ENCODE assay signal across 15 cellular contexts in genomic region chr15:72167445-72167844, GRCh38. TPM values are rescaled to one million over a fixed set of nuclear protein-coding genes. Genes with fewer than 3 reads are reported as not detected.
DNase-seq lines count a peak whose midpoint lies in the region; ATAC-seq and TF ChIP-seq lines count a peak whose summit lies in the region.
"Had no signal": no experiment of that assay in that cellular context is flagged by ENCODE, and none has a peak within 500 bp of the region (broad histone marks: within the 10 kb centered on the region; RNA-seq: fewer than 3 reads in every experiment).

No MANE protein-coding gene starts in this region.

- no peak for DNase-seq in activated CD8-positive, alpha-beta T cell treated with anti-CD3 and anti-CD28 coated beads, Interleukin-2, amount 10 ng/mL, durations not matched to agents 7 days and 5 days
- DNase-seq in activated CD8-positive, alpha-beta T cell treated with anti-CD3 and anti-CD28 coated beads for 36 hours: no peak
- DNase-seq in MCF 10A (ENCODE audit: unreplicated experiment) (no peak), mesothelial cell of epicardium (ENCODE audit: low spot score in 2 of 2, unreplicated experiment in 2 of 2) (no peak), substantia nigra (lab: John Stamatoyannopoulos, UW) (no peak), GM20000 (ENCODE audit: low spot score) (no peak)
- DNase-seq in stimulated activated CD8-positive, alpha-beta memory T cell treated with anti-CD3 and anti-CD28 coated beads, Interleukin-4, amount 100 ng/mL, for 48 hours: no peak
- DNase-seq: Calu3, DMS 273 treated with DMSO at 0.1 percent for 48 hours, GM23248 had no signal

- CTCF ChIA-PET in activated CD8-positive, alpha-beta T cell treated with anti-CD3 and anti-CD28 coated beads, Interleukin-2, amount 10 ng/mL, durations not matched to agents 7 days and 5 days (lab: Charles Lee): interaction anchor here (0.8 to 2.7 kb wide), 2 partner anchors 11 to 14 kb away, joined by 3 to 16 read pairs; no protein-coding TSS in a partner anchor
- CTCF ChIA-PET in activated CD8-positive, alpha-beta T cell treated with anti-CD3 and anti-CD28 coated beads for 36 hours (lab: Charles Lee): interaction anchor here (2.2 kb wide), 1 partner anchor 11 kb away, joined by 13 read pairs; no protein-coding TSS in a partner anchor
- CTCF ChIA-PET in MCF 10A (lab: Yijun Ruan, JAX): interaction anchor here (2.8 kb wide), 1 partner anchor 11 kb away, joined by 17 read pairs; no protein-coding TSS in a partner anchor

- peaks cover 5% of the 10 kb centered on the region for H3K27me3 Mint-ChIP-seq in activated CD8-positive, alpha-beta T cell treated with anti-CD3 and anti-CD28 coated beads, Interleukin-2, amount 10 ng/mL, durations not matched to agents 7 days and 5 days (ENCODE audit: low read depth)
- H3K27me3 Mint-ChIP-seq in activated CD8-positive, alpha-beta T cell treated with anti-CD3 and anti-CD28 coated beads for 36 hours: no peaks in the 10 kb centered on the region
- H3K27me3 Mint-ChIP-seq in MCF 10A (ENCODE audit: insufficient read depth, unreplicated experiment) (no peaks in the 10 kb centered on the region), mesothelial cell of epicardium (ENCODE audit: low read depth) (no peaks in the 10 kb centered on the region)

- no peak overlapping the region for H3K4me3 Mint-ChIP-seq in activated CD8-positive, alpha-beta T cell treated with anti-CD3 and anti-CD28 coated beads, Interleukin-2, amount 10 ng/mL, durations not matched to agents 7 days and 5 days
- no peak overlapping the region for H3K4me3 Mint-ChIP-seq in activated CD8-positive, alpha-beta T cell treated with anti-CD3 and anti-CD28 coated beads for 36 hours
- H3K4me3 Mint-ChIP-seq in MCF 10A (ENCODE audit: unreplicated experiment) (no peak overlapping the region), mesothelial cell of epicardium (no peak overlapping the region)

- POLR2A ChIA-PET in activated CD8-positive, alpha-beta T cell treated with anti-CD3 and anti-CD28 coated beads, Interleukin-2, amount 10 ng/mL, durations not matched to agents 7 days and 5 days (lab: Charles Lee): no interaction called here
- POLR2A ChIA-PET in activated CD8-positive, alpha-beta T cell treated with anti-CD3 and anti-CD28 coated beads for 36 hours (lab: Charles Lee): no interaction called here
- POLR2A ChIA-PET in MCF 10A (lab: Yijun Ruan, JAX): no interaction called here

- no TSS peak for BruUV-seq in MCF 10A (replicated peaks; lab: Mats Ljungman, UMichigan)

- H3K27ac Mint-ChIP-seq in activated CD8-positive, alpha-beta T cell treated with anti-CD3 and anti-CD28 coated beads, Interleukin-2, amount 10 ng/mL, durations not matched to agents 7 days and 5 days: peak overlapping the region; percentile 44
- no peak overlapping the region for H3K27ac Mint-ChIP-seq in activated CD8-positive, alpha-beta T cell treated with anti-CD3 and anti-CD28 coated beads for 36 hours
- H3K27ac Mint-ChIP-seq in MCF 10A (ENCODE audit: low read depth, unreplicated experiment): peak overlapping the region; percentile 95
- H3K27ac Mint-ChIP-seq in mesothelial cell of epicardium: peak overlapping the region; percentile 69

- no peak for TF ChIP-seq CTCF in activated CD8-positive, alpha-beta T cell treated with anti-CD3 and anti-CD28 coated beads for 36 hours (IDR thresholded peaks at IDR 0.05)
- TF ChIP-seq CTCF in MCF 10A (IDR thresholded peaks at IDR 0.05; ENCODE audit: unreplicated experiment) (no peak), mesothelial cell of epicardium (IDR thresholded peaks at IDR 0.05; ENCODE audit: unreplicated experiment) (no peak), GM20000 (IDR thresholded peaks at IDR 0.05; ENCODE audit: extremely low read depth, missing control alignments) (no peak)

- intact Hi-C loops in activated CD8-positive, alpha-beta T cell treated with anti-CD3 and anti-CD28 coated beads for 36 hours (cut with micrococcal nuclease): no loop called here
- intact Hi-C loops in MCF 10A (cut with micrococcal nuclease): no loop called here

- H3K4me1 Mint-ChIP-seq in activated CD8-positive, alpha-beta T cell treated with anti-CD3 and anti-CD28 coated beads, Interleukin-2, amount 10 ng/mL, durations not matched to agents 7 days and 5 days (ENCODE audit: low read depth): peaks cover 27% of the 10 kb centered on the region
- H3K4me1 Mint-ChIP-seq in activated CD8-positive, alpha-beta T cell treated with anti-CD3 and anti-CD28 coated beads for 36 hours (ENCODE audit: low read depth): peaks cover 6% of the 10 kb centered on the region
- H3K4me1 Mint-ChIP-seq in MCF 10A (ENCODE audit: insufficient read depth, unreplicated experiment) (peaks cover 22% of the 10 kb centered on the region), mesothelial cell of epicardium (peaks cover 36% of the 10 kb centered on the region)

- no peak overlapping the region for H3K27ac ChIP-seq in substantia nigra (ENCODE audit: low read depth, low read length, poor library complexity, severe bottlenecking)
- H3K27ac ChIP-seq: 22Rv1, GM23248 had no signal

- H3K9me3 Mint-ChIP-seq in activated CD8-positive, alpha-beta T cell treated with anti-CD3 and anti-CD28 coated beads, Interleukin-2, amount 10 ng/mL, durations not matched to agents 7 days and 5 days (ENCODE audit: insufficient read depth): no peaks in the 10 kb centered on the region
- no peaks in the 10 kb centered on the region for H3K9me3 Mint-ChIP-seq in activated CD8-positive, alpha-beta T cell treated with anti-CD3 and anti-CD28 coated beads for 36 hours
- no peaks in the 10 kb centered on the region for H3K9me3 Mint-ChIP-seq in MCF 10A (ENCODE audit: unreplicated experiment)
- no peaks in the 10 kb centered on the region for H3K9me3 Mint-ChIP-seq in mesothelial cell of epicardium

- ATAC-seq in activated CD8-positive, alpha-beta T cell treated with anti-CD3 and anti-CD28 coated beads, Interleukin-2, amount 10 ng/mL, durations not matched to agents 7 days and 5 days: no peak
- no peak for ATAC-seq in activated CD8-positive, alpha-beta T cell treated with anti-CD3 and anti-CD28 coated beads for 36 hours
- no peak for ATAC-seq in GM18909 (IDR thresholded peaks at IDR 0.05; ENCODE audit: poor library complexity, unreplicated experiment)
- ATAC-seq: HCT116 had no signal

- H3K36me3 Mint-ChIP-seq in activated CD8-positive, alpha-beta T cell treated with anti-CD3 and anti-CD28 coated beads, Interleukin-2, amount 10 ng/mL, durations not matched to agents 7 days and 5 days (ENCODE audit: low read depth): no peaks in the 10 kb centered on the region
- H3K36me3 Mint-ChIP-seq in activated CD8-positive, alpha-beta T cell treated with anti-CD3 and anti-CD28 coated beads for 36 hours (ENCODE audit: low read depth): no peaks in the 10 kb centered on the region
- H3K36me3 Mint-ChIP-seq in MCF 10A (ENCODE audit: insufficient read depth, unreplicated experiment) (peaks cover 6% of the 10 kb centered on the region), mesothelial cell of epicardium (no peaks in the 10 kb centered on the region)

RNA-seq across cellular contexts. Expression of gene GRAMD2A, which starts 30.1 kb away (rescaled TPM):
- under 1 TPM in 1 of 2 experiments, not detected in 1; 0.10 TPM for total RNA-seq in activated CD8-positive, alpha-beta T cell treated with anti-CD3 and anti-CD28 coated beads, Interleukin-2, amount 10 ng/mL, durations not matched to agents 7 days and 5 days
- total RNA-seq in activated CD8-positive, alpha-beta T cell treated with anti-CD3 and anti-CD28 coated beads for 36 hours: not detected
- total RNA-seq in MCF 10A (2022): 0.42 and 0.93 TPM in 2 replicates
- 2.0 to 3.5 TPM (median 2.6 TPM) in 3 replicates for total RNA-seq in mesothelial cell of epicardium
- total RNA-seq: G401, GM23248, HepG2 had no signal

RNA-seq across cellular contexts. Expression of gene SENP8, which starts 49.2 kb away (rescaled TPM):
- 1 to 10 TPM; 1.3 to 1.6 TPM for total RNA-seq in activated CD8-positive, alpha-beta T cell treated with anti-CD3 and anti-CD28 coated beads, Interleukin-2, amount 10 ng/mL, durations not matched to agents 7 days and 5 days
- total RNA-seq in activated CD8-positive, alpha-beta T cell treated with anti-CD3 and anti-CD28 coated beads for 36 hours: 1 to 10 TPM; 2.8 TPM
- total RNA-seq in MCF 10A (2022) (3.8 and 5.0 TPM in 2 replicates), mesothelial cell of epicardium (3.7 to 5.3 TPM (median 4.7 TPM) in 3 replicates)

RNA-seq across cellular contexts. Expression of gene MYO9A, which starts 49.5 kb away (rescaled TPM):
- 10 to 100 TPM; 19.0 to 21.3 TPM for total RNA-seq in activated CD8-positive, alpha-beta T cell treated with anti-CD3 and anti-CD28 coated beads, Interleukin-2, amount 10 ng/mL, durations not matched to agents 7 days and 5 days
- total RNA-seq in activated CD8-positive, alpha-beta T cell treated with anti-CD3 and anti-CD28 coated beads for 36 hours: 10 to 100 TPM; 16.8 to 18.7 TPM
- total RNA-seq in MCF 10A (2022) (29.7 and 40.8 TPM in 2 replicates), mesothelial cell of epicardium (70.1 to 86.1 TPM (median 79.5 TPM) in 3 replicates)
